ENCODE assay signal across 2 cellular contexts in genomic region chr11:110424775-110425444, GRCh38.
TF ChIP-seq lines count a peak whose summit lies in the region.

No MANE protein-coding gene starts in this region.

TF ChIP-seq in GM23338, 12 proteins besides CTCF, POLR2A, EP300 and RAD21:
- TF ChIP-seq CREB1 (CRISPR knock-in tag; IDR thresholded peaks at IDR 0.05; ENCODE audit: low read depth) = no peak
- TF ChIP-seq ZNF114 (CRISPR knock-in tag; IDR thresholded peaks at IDR 0.05) = no peak
- no peak for TF ChIP-seq EZH2 (IDR thresholded peaks at IDR 0.05; ENCODE audit: low read depth, unreplicated experiment)
- no peak for TF ChIP-seq REST (IDR thresholded peaks at IDR 0.05; ENCODE audit: unreplicated experiment)
- TF ChIP-seq ETS1 (IDR thresholded peaks at IDR 0.05) = no peak
- TF ChIP-seq ZNF331 (CRISPR knock-in tag; IDR thresholded peaks at IDR 0.05; ENCODE audit: low read depth) = no peak
- TF ChIP-seq NANOG (IDR thresholded peaks at IDR 0.05; ENCODE audit: borderline replicate concordance) = no peak
- no peak for TF ChIP-seq ZNF462 (CRISPR knock-in tag; IDR thresholded peaks at IDR 0.05)
- no peak for TF ChIP-seq POLR2AphosphoS5 (IDR thresholded peaks at IDR 0.05; ENCODE audit: low read depth)
- TF ChIP-seq EZH2phosphoT487 (IDR thresholded peaks at IDR 0.05; ENCODE audit: unreplicated experiment) = no peak
- no peak for TF ChIP-seq STAT1 (IDR thresholded peaks at IDR 0.05; ENCODE audit: unreplicated experiment)
- TF ChIP-seq JUNB (IDR thresholded peaks at IDR 0.05; ENCODE audit: unreplicated experiment) = no peak

TF ChIP-seq in K562, 482 proteins besides CTCF, POLR2A, EP300 and RAD21:
- TF ChIP-seq CHD1 (IDR thresholded peaks at IDR 0.05; ENCODE audit: low read length) (no peak), TEAD1 (CRISPR knock-in tag; IDR thresholded peaks at IDR 0.05) (0 out of 4 replicates have a peak, but pooled peaks of 1 of the 2 experiments have one; percentile 25), TEAD4 (IDR thresholded peaks at IDR 0.05; ENCODE audit: low read length) (peak; percentile 74), TEAD4 (CRISPR knock-in tag; IDR thresholded peaks at IDR 0.05; ENCODE audit: borderline replicate concordance) (no peak), ZNF263 (CRISPR knock-in tag; IDR thresholded peaks at IDR 0.05; ENCODE audit: borderline replicate concordance) (no peak), NCOR1 (IDR thresholded peaks at IDR 0.05) (peak; percentile 29; the same call in 1 of the 2 replicates), PKNOX1 (IDR thresholded peaks at IDR 0.05) (no peak), SOX6 (IDR thresholded peaks at IDR 0.05) (no peak), ARID1B (IDR thresholded peaks at IDR 0.05) (peak; percentile 66), CBFA2T3 (IDR thresholded peaks at IDR 0.05) (peak; percentile 59), ZNF232 (CRISPR knock-in tag; IDR thresholded peaks at IDR 0.05) (no peak), ETS1 (conservative IDR thresholded peaks at IDR 0.05; ENCODE audit: control insufficient read depth, low read depth, low read length) (no peak), SETDB1 (IDR thresholded peaks at IDR 0.05; ENCODE audit: low read length) (no peak), CBFA2T2 (conservative IDR thresholded peaks at IDR 0.05) (peak; percentile 27; the same call in 1 of the 2 replicates), TAL1 (IDR thresholded peaks at IDR 0.05) (peak; percentile 60)
